8 cellular contexts compared by ENCODE assay signal in the genomic region with DNA sequence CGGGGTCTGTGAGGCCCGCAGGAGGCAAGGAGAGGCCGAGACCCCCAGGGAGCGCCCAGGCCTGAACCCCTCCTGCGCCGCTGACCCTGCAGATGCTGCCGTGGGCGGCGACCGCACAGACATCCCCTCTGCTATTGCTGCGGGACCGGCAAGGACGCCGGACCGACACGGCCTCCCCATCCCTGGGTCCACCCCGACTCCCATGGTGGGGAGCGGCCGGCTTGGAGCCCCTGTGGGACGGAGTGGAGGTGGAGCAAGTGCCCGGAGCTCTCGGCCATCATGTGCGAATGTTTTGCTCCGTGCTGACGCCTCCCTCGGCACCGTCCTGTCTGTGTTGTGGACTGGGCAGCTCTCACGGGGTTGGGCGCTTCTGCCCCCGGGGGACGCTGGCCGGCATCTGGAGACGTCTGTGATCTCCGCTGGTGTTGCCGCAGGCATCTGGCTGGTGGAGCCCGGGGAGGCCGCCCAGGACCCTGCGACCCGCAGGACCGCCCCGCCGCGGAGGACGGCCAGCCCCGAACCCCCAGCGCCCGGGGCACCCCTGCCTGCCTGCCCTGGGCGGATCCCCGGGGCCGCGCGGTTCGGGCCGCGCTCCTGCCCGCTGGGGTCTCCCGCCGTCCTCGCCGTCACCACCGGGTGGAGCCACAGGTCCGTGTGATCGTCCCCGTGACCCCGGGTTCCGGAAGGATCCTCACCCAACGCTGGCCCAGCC. TPM values are rescaled to one million over a fixed set of nuclear protein-coding genes. Genes with fewer than 3 reads are reported as not detected.
DNase-seq lines count a peak whose midpoint lies in the region; ATAC-seq and TF ChIP-seq lines count a peak whose summit lies in the region.

No MANE protein-coding gene starts in this region.

- ATAC-seq in RWPE2 (ENCODE audit: low read depth) (peak; percentile 59; the same call in 2 of the 3 replicates), HG03457 (IDR thresholded peaks at IDR 0.05; ENCODE audit: unreplicated experiment) (no peak)

- H3K27ac ChIP-seq in RWPE2 (ENCODE audit: poor library complexity, severe bottlenecking) = no peak overlapping the region
- H3K27ac ChIP-seq in adrenal gland = no peak overlapping the region
- no peak overlapping the region for H3K27ac ChIP-seq in iPS DF 6.9 (ENCODE audit: low read length)

- H3K36me3 ChIP-seq in RWPE2 (ENCODE audit: low read depth) (no peaks in the 10 kb centered on the region), adrenal gland (replicated peaks in 1 of 2) (no peaks in the 10 kb centered on the region), iPS DF 6.9 (ENCODE audit: control insufficient read depth, insufficient read depth, low read length) (no peaks in the 10 kb centered on the region)

- WGBS in adrenal gland, 4 donors = 1 to 19% (median 9%) methylated on average over 11 to 67 of the region's 67 CpGs
- no CpG with 5 or more reads among the region's 67 CpGs for WGBS in iPS DF 6.9 (ENCODE audit: insufficient coverage, insufficient read length)

- TF ChIP-seq POLR2A in adrenal gland (IDR thresholded peaks at IDR 0.05) = no peak

- H3K4me1 ChIP-seq in RWPE2 (ENCODE audit: insufficient read depth, poor library complexity, severe bottlenecking) = no peaks in the 10 kb centered on the region
- peaks cover 0 to 5% of the 10 kb centered on the region in 2 donors for H3K4me1 ChIP-seq in adrenal gland (replicated peaks in 1 of 2)
- H3K4me1 ChIP-seq in iPS DF 6.9 (ENCODE audit: control insufficient read depth, insufficient read depth, low read length) = no peaks in the 10 kb centered on the region; the same call in 1 of the 2 replicates

- H3K4me3 ChIP-seq in RWPE2 (ENCODE audit: severe bottlenecking) (peak overlapping the region; percentile 3), adrenal gland (peak overlapping the region in 1 of 4 donors; percentile 39), iPS DF 6.9 (ENCODE audit: low read length) (peak overlapping the region; percentile 34; the same call in 1 of the 2 replicates)

- H3K27me3 ChIP-seq in RWPE2 (ENCODE audit: insufficient read depth, poor library complexity, severe bottlenecking) (peaks cover 40% of the 10 kb centered on the region), adrenal gland (peaks cover 28% of the 10 kb centered on the region), iPS DF 6.9 (ENCODE audit: control insufficient read depth, insufficient read depth, low read length) (no peaks in the 10 kb centered on the region)

- DNase-seq in RWPE2 (ENCODE audit: low spot score) = no peak
- peak in 5 of 7 donors; percentile 50 to 62 (median 57) for DNase-seq in adrenal gland
- no peak for DNase-seq in iPS DF 6.9 (ENCODE audit: low read depth, low spot score)
- DNase-seq in stimulated activated CD4-positive, alpha-beta T cell treated with anti-CD3 and anti-CD28 coated beads, Interleukin-15, amount 100 ng/mL, for 24 hours = peak; percentile 73
- no peak for DNase-seq in dedifferentiated amniotic fluid mesenchymal stem cell (ENCODE audit: extremely low spot score)
- DNase-seq in NCI-H526 treated with DMSO at 0.1 percent for 48 hours (lab: John Stamatoyannopoulos, UW) = no peak

- intact Hi-C loops in adrenal gland (cut with DNase I) = loop anchor here in 1 of 2 donors (5.0 kb wide), 1 partner anchor 244 kb away; no protein-coding TSS in a partner anchor

- TF ChIP-seq CTCF in GM12873 (IDR thresholded peaks at IDR 0.05; ENCODE audit: insufficient read depth, low read depth, low read length, missing control alignments) = peak; percentile 60
- TF ChIP-seq CTCF in RWPE2 (IDR thresholded peaks at IDR 0.05; ENCODE audit: poor library complexity, severe bottlenecking) = peak; percentile 75
- peak in 5 of 6 experiments; percentile 42 to 82 (median 57) for TF ChIP-seq CTCF in adrenal gland (IDR thresholded peaks at IDR 0.05)

- H3K9me3 ChIP-seq in RWPE2 (ENCODE audit: severe bottlenecking) = no peaks in the 10 kb centered on the region
- H3K9me3 ChIP-seq in adrenal gland (replicated peaks in 1 of 3) = no peaks in the 10 kb centered on the region
- no peaks in the 10 kb centered on the region for H3K9me3 ChIP-seq in iPS DF 6.9 (ENCODE audit: control insufficient read depth, insufficient read depth, low read length)

RNA-seq across cellular contexts. Expression of a gene that starts 12.8 kb away (rescaled TPM):
- total RNA-seq in adrenal gland = not detected
- not detected for polyA plus RNA-seq in adrenal gland

RNA-seq across cellular contexts. Expression of a gene that starts 24.9 kb away (rescaled TPM):
- 10 to 100 TPM in 3 of 8 donors, 1 to 10 TPM in 5; 1.7 to 25.7 (median 8.2) TPM for total RNA-seq in adrenal gland
- 10 to 100 TPM in 2 of 3 donors, under 1 TPM in 1; 0.29 to 69.8 (median 60.8) TPM for polyA plus RNA-seq in adrenal gland

RNA-seq across cellular contexts. Expression of a gene that starts 25.2 kb away (rescaled TPM):
- total RNA-seq in adrenal gland = 10 to 100 TPM; 12.8 to 30.0 (median 20.4) TPM
- 10 to 100 TPM in 2 of 3 donors, 1 to 10 TPM in 1; 1.1 to 40.1 (median 23.3) TPM for polyA plus RNA-seq in adrenal gland

RNA-seq across cellular contexts. Expression of a gene that starts 52.8 kb away (rescaled TPM):
- under 1 TPM in 2 of 8 donors, not detected in 6; 0.43 to 0.46 TPM for total RNA-seq in adrenal gland
- under 1 TPM in 1 of 3 donors, not detected in 2; 0.13 TPM for polyA plus RNA-seq in adrenal gland

Comparison
In these comparisons a context has a peak if more than half of its experiments do, and no peak if none do; other contexts are left out.
1. DNase-seq: peak in adrenal gland (5 of 7) and stimulated activated CD4-positive, alpha-beta T cell treated with anti-CD3 and anti-CD28 coated beads, Interleukin-15, amount 100 ng/mL, for 24 hours (single experiment); none in RWPE2 (single experiment), iPS DF 6.9 (single experiment), dedifferentiated amniotic fluid mesenchymal stem cell (single experiment) and NCI-H526 treated with DMSO at 0.1 percent for 48 hours (single experiment).
2. Peak in every context shown above with its lines, with median percentiles within 50 percentile points of each other: CTCF ChIP-seq.